In the genomic region with DNA sequence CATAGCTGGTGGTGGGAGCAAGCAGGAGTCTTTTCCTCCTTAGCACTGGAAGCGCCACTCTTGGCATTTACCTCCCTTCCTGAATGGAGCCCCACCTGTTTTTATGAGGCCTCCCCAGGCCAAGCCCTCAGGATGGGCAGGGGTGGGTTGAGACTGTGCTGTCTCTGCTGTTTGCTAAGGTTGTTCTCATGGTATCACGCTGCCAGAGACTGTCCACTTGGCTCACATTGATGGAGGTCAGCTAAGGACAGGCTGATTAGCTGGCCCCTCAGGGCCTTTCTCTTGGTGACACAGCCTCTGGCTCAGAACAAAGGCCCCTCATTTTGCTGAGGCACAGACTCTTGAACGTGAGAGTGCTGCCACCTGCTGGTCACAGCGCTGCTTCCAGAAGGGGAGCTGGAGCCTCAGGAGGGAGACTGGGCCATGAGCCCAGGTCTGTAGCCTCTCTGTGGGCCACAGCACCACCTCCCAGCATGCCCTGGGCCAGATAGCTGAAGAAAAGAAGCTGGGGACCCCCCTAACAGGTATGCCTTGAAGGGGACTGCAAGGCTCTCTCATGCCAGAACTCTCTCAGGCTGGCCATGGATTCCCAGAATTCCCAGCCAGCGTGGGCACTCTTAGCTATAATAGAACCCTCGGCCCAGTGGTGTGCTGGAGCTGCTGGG, we compare ENCODE assay signal across 8 cellular contexts.
A peak's percentile ranks its signal among the peaks of the same experiment; 100 is the strongest.
DNase-seq lines count a peak whose midpoint lies in the region; ATAC-seq and TF ChIP-seq lines count a peak whose summit lies in the region.

No MANE protein-coding gene starts in this region.

- no peaks in the 10 kb centered on the region for H3K79me1 ChIP-seq in mesendoderm (ENCODE audit: low read length)

- peak overlapping the region; percentile 80 for H2AK5ac ChIP-seq in mesendoderm (ENCODE audit: low read length)

- no peak overlapping the region for H3K4me3 ChIP-seq in mesendoderm (ENCODE audit: low read length)

- no peaks in the 10 kb centered on the region for H3K36me3 ChIP-seq in mesendoderm (ENCODE audit: control insufficient read depth, insufficient read depth, low read length)

- peak overlapping the region; percentile 93 for H3K4ac ChIP-seq in mesendoderm (ENCODE audit: low read depth, low read length)

- peak overlapping the region in 1 of 7 donors; percentile 46 for H3K27ac Mint-ChIP-seq in CD14-positive monocyte
- no peak overlapping the region for H3K27ac Mint-ChIP-seq in activated CD4-positive, alpha-beta memory T cell treated with anti-CD3 and anti-CD28 coated beads for 36 hours

- peaks cover 0 to 5% (median 4%) of the 10 kb centered on the region in 3 donors for H3K27me3 Mint-ChIP-seq in CD14-positive monocyte (ENCODE audit: low read depth in 3 of 3)
- H3K27me3 Mint-ChIP-seq in activated CD4-positive, alpha-beta memory T cell treated with anti-CD3 and anti-CD28 coated beads for 36 hours: no peaks in the 10 kb centered on the region

- CTCF ChIA-PET in activated CD4-positive, alpha-beta memory T cell treated with anti-CD3 and anti-CD28 coated beads for 36 hours (lab: Charles Lee): interaction anchor here (0.6 to 7.7 kb wide), 89 partner anchors 11 to 678 kb away, joined by 3 to 304 read pairs (median 4); a partner anchor contains a TSS

- peak overlapping the region; percentile 24 for H3K18ac ChIP-seq in mesendoderm (ENCODE audit: low read length)

- peak overlapping the region; percentile 78 for H3K56ac ChIP-seq in mesendoderm (ENCODE audit: low read length)

- H4K8ac ChIP-seq in mesendoderm (ENCODE audit: low read depth, low read length): no peak overlapping the region

- H3K9ac ChIP-seq in mesendoderm (ENCODE audit: low read length): peak overlapping the region; percentile 33

- no peaks in the 10 kb centered on the region for H3K36me3 Mint-ChIP-seq in CD14-positive monocyte
- H3K36me3 Mint-ChIP-seq in activated CD4-positive, alpha-beta memory T cell treated with anti-CD3 and anti-CD28 coated beads for 36 hours: no peaks in the 10 kb centered on the region

- H3K23ac ChIP-seq in mesendoderm (ENCODE audit: low read length): no peak overlapping the region

- no peaks in the 10 kb centered on the region for H3K27me3 ChIP-seq in mesendoderm (ENCODE audit: insufficient read depth, low read length, poor library complexity)

- peak overlapping the region; percentile 41 for H2BK5ac ChIP-seq in mesendoderm (ENCODE audit: low read length)

- H3K4me2 ChIP-seq in mesendoderm (ENCODE audit: low read length): no peak overlapping the region

- POLR2A ChIA-PET in activated CD4-positive, alpha-beta memory T cell treated with anti-CD3 and anti-CD28 coated beads for 36 hours (lab: Charles Lee): interaction anchor here (0.7 kb wide), 1 partner anchor 346 kb away, joined by 5 read pairs; no protein-coding TSS in a partner anchor

- H3K4me3 Mint-ChIP-seq in CD14-positive monocyte: no peak overlapping the region
- H3K4me3 Mint-ChIP-seq in activated CD4-positive, alpha-beta memory T cell treated with anti-CD3 and anti-CD28 coated beads for 36 hours: no peak overlapping the region

- peaks cover 9% of the 10 kb centered on the region for H3K4me1 Mint-ChIP-seq in CD14-positive monocyte
- peaks cover 7% of the 10 kb centered on the region for H3K4me1 Mint-ChIP-seq in activated CD4-positive, alpha-beta memory T cell treated with anti-CD3 and anti-CD28 coated beads for 36 hours (ENCODE audit: low read depth)

- peak overlapping the region; percentile 64 for H2BK15ac ChIP-seq in mesendoderm (replicated peaks; ENCODE audit: low read depth)

- WGBS in mesendoderm (ENCODE audit: extremely low coverage, insufficient coverage, low lambda C conversion rate): no CpG with 5 or more reads among the region's 6 CpGs

- H3K4me1 ChIP-seq in mesendoderm (ENCODE audit: control insufficient read depth, low read depth, low read length): peaks cover 20% of the 10 kb centered on the region

- intact Hi-C loops in CD14-positive monocyte (cut with micrococcal nuclease): loop anchor here in 1 of 2 donors (5.0 kb wide), 1 partner anchor 333 kb away; no protein-coding TSS in a partner anchor
- intact Hi-C loops in activated CD4-positive, alpha-beta memory T cell treated with anti-CD3 and anti-CD28 coated beads for 36 hours (cut with micrococcal nuclease): loop anchor here (1.0 to 5.0 kb wide), 4 partner anchors 125 to 346 kb away; no protein-coding TSS in a partner anchor

- no peak overlapping the region for H3K27ac ChIP-seq in mesendoderm (ENCODE audit: low read depth, low read length)

- H4K5ac ChIP-seq in mesendoderm (ENCODE audit: low read length): peak overlapping the region; percentile 88

- H3K79me2 ChIP-seq in mesendoderm (ENCODE audit: control insufficient read depth, insufficient read depth, low read length): no peaks in the 10 kb centered on the region

- TF ChIP-seq CTCF in CD14-positive monocyte (IDR thresholded peaks at IDR 0.05): peak; percentile 92

- DNase-seq in CD14-positive monocyte (ENCODE audit: low spot score): peak; percentile 79
- DNase-seq in NCI-H748 (lab: John Stamatoyannopoulos, UW; ENCODE audit: unreplicated experiment): peak; percentile 89
- peak; percentile 90 for DNase-seq in activated CD4-positive, alpha-beta memory T cell treated with anti-CD3 and anti-CD28 coated beads for 36 hours
- DNase-seq in effector CD8-positive, alpha-beta T cell (lab: John Stamatoyannopoulos, UW): peak; percentile 77
- peak; percentile 93 for DNase-seq in mesendoderm
- DNase-seq in stimulated activated CD8-positive, alpha-beta memory T cell treated with anti-CD3 and anti-CD28 coated beads, Interleukin-15, amount 100 ng/mL, for 4 hours (ENCODE audit: low read depth in 2 of 2): peak; percentile 49 to 80

- peak overlapping the region; percentile 50 for H2BK120ac ChIP-seq in mesendoderm (ENCODE audit: low read depth, low read length)

- H3K9me3 Mint-ChIP-seq in CD14-positive monocyte: peaks cover 0 to 2% (median 0%) of the 10 kb centered on the region in 7 donors
- H3K9me3 Mint-ChIP-seq in activated CD4-positive, alpha-beta memory T cell treated with anti-CD3 and anti-CD28 coated beads for 36 hours: no peaks in the 10 kb centered on the region

- ATAC-seq in GM19395 (IDR thresholded peaks at IDR 0.05; ENCODE audit: unreplicated experiment) (peak; percentile 91), HG03469 (IDR thresholded peaks at IDR 0.05; ENCODE audit: unreplicated experiment) (peak; percentile 59)
